Comparison of ENCODE assay signal across 1 cellular context in genomic region chr6:144215932-144216667, GRCh38.
TF ChIP-seq lines count a peak whose summit lies in the region.

No MANE protein-coding gene starts in this region.

TF ChIP-seq in SK-N-SH, 30 proteins besides CTCF, POLR2A, EP300 and RAD21 (continued from another document):
- TF ChIP-seq, protein P1, sequence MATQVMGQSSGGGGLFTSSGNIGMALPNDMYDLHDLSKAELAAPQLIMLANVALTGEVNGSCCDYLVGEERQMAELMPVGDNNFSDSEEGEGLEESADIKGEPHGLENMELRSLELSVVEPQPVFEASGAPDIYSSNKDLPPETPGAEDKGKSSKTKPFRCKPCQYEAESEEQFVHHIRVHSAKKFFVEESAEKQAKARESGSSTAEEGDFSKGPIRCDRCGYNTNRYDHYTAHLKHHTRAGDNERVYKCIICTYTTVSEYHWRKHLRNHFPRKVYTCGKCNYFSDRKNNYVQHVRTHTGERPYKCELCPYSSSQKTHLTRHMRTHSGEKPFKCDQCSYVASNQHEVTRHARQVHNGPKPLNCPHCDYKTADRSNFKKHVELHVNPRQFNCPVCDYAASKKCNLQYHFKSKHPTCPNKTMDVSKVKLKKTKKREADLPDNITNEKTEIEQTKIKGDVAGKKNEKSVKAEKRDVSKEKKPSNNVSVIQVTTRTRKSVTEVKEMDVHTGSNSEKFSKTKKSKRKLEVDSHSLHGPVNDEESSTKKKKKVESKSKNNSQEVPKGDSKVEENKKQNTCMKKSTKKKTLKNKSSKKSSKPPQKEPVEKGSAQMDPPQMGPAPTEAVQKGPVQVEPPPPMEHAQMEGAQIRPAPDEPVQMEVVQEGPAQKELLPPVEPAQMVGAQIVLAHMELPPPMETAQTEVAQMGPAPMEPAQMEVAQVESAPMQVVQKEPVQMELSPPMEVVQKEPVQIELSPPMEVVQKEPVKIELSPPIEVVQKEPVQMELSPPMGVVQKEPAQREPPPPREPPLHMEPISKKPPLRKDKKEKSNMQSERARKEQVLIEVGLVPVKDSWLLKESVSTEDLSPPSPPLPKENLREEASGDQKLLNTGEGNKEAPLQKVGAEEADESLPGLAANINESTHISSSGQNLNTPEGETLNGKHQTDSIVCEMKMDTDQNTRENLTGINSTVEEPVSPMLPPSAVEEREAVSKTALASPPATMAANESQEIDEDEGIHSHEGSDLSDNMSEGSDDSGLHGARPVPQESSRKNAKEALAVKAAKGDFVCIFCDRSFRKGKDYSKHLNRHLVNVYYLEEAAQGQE (IDR thresholded peaks at IDR 0.05; ENCODE audit: low read depth, low read length) = peak; percentile 36; the same call in 1 of the 2 replicates
- TF ChIP-seq TAF1 (IDR thresholded peaks at IDR 0.05; ENCODE audit: borderline replicate concordance, low read depth, low read length) (0 out of 2 replicates have a peak, but pooled peaks have one; percentile 23), JUND (IDR thresholded peaks at IDR 0.05) (no peak), FOXJ3 (CRISPR knock-in tag; IDR thresholded peaks at IDR 0.05) (peak; percentile 21; the same call in 1 of the 2 replicates), RCOR1 (IDR thresholded peaks at IDR 0.05; ENCODE audit: low read length) (no peak; the same call in 1 of the 2 replicates), PBX3 (IDR thresholded peaks at IDR 0.05) (no peak), FOXM1 (IDR thresholded peaks at IDR 0.05; ENCODE audit: low read depth) (no peak), MXI1 (IDR thresholded peaks at IDR 0.05; ENCODE audit: low read depth, low read length) (peak; percentile 69; the same call in 1 of the 2 replicates)
- TF ChIP-seq, protein P2, sequence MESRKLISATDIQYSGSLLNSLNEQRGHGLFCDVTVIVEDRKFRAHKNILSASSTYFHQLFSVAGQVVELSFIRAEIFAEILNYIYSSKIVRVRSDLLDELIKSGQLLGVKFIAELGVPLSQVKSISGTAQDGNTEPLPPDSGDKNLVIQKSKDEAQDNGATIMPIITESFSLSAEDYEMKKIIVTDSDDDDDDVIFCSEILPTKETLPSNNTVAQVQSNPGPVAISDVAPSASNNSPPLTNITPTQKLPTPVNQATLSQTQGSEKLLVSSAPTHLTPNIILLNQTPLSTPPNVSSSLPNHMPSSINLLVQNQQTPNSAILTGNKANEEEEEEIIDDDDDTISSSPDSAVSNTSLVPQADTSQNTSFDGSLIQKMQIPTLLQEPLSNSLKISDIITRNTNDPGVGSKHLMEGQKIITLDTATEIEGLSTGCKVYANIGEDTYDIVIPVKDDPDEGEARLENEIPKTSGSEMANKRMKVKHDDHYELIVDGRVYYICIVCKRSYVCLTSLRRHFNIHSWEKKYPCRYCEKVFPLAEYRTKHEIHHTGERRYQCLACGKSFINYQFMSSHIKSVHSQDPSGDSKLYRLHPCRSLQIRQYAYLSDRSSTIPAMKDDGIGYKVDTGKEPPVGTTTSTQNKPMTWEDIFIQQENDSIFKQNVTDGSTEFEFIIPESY (IDR thresholded peaks at IDR 0.05; ENCODE audit: borderline replicate concordance, low read depth) = 0 out of 2 replicates have a peak, but pooled peaks have one; percentile 50
